In the genomic region with DNA sequence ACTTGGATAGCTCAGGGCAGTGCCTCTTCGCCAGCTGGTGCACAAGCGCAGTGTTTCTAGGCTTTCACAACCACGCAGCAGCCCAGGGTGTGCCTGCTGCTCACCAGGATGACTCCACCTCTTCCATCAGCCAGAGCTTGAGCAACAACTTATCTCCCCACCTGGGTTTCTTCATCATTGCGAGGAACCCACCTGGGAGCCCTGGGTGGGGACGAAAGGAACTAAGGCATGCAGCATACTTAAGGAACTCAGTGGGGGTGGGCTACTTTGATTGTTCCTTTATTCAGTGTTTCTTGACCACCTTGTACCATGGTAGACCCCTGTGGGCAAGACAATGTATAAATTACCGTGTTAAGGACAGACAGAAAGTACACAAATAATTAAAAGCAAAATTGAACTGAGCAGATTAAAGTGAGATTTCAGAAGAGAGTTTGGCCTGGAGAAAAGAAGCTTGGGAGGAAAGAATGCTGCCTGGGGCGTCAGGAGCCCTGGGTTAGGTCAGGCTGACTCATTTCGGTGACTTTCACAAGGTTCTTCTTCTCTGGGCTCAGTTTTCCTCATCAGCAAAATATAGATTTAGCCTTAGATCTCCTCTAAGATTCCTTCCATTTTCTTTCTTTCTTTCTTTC, we compare ENCODE assay signal across 1 cellular context.
TF ChIP-seq lines count a peak whose summit lies in the region.

No MANE protein-coding gene starts in this region.

TF ChIP-seq in H1, 55 proteins besides CTCF, POLR2A, EP300 and RAD21:
- TF ChIP-seq RBBP5 (IDR thresholded peaks at IDR 0.05; ENCODE audit: borderline replicate concordance, low read depth, low read length) (no peak), HDAC2 (IDR thresholded peaks at IDR 0.05; ENCODE audit: borderline replicate concordance in 1 of 2, low read depth in 2 of 2, low read length in 2 of 2) (peak in 1 of 2 experiments; percentile 34; a peak in 1 of 4 replicates), JUN (IDR thresholded peaks at IDR 0.05; ENCODE audit: low read depth, low read length) (no peak), SP2 (IDR thresholded peaks at IDR 0.05; ENCODE audit: low read length) (no peak), TCF12 (IDR thresholded peaks at IDR 0.05; ENCODE audit: low read depth, low read length) (0 out of 2 replicates have a peak, but pooled peaks have one; percentile 70), SRF (IDR thresholded peaks at IDR 0.05; ENCODE audit: low read depth, low read length) (no peak), CHD1 (IDR thresholded peaks at IDR 0.05; ENCODE audit: low read depth, low read length) (no peak), YY1 (IDR thresholded peaks at IDR 0.05; ENCODE audit: low read depth, low read length) (no peak), CEBPB (IDR thresholded peaks at IDR 0.05; ENCODE audit: low read depth, low read length) (peak; percentile 56; the same call in 1 of the 2 replicates), RNF2 (IDR thresholded peaks at IDR 0.05; ENCODE audit: borderline replicate concordance, low read depth, low read length, missing control alignments, poor library complexity, severe bottlenecking) (no peak), JUND (IDR thresholded peaks at IDR 0.05; ENCODE audit: low read length) (0 out of 2 replicates have a peak, but pooled peaks have one; percentile 30), GTF2F1 (IDR thresholded peaks at IDR 0.05; ENCODE audit: borderline replicate concordance, low read depth, low read length) (no peak), SIRT6 (IDR thresholded peaks at IDR 0.05; ENCODE audit: low read length) (no peak), NANOG (IDR thresholded peaks at IDR 0.05; ENCODE audit: insufficient read depth, low read depth, low read length, poor library complexity, severe bottlenecking) (peak; percentile 58)
